In genomic region chr9:31719262-31719661, GRCh38 we compare ENCODE assay signal across 23 cellular contexts.
"Had no signal": no experiment of that assay in that cellular context is flagged by ENCODE, and none has a peak within 500 bp of the region (broad histone marks: within the 10 kb centered on the region; RNA-seq: fewer than 3 reads in every experiment).

No MANE protein-coding gene starts in this region.

- H3K4me1 Mint-ChIP-seq: immature natural killer cell, memory B cell had no signal

- H3K9me3 ChIP-seq: esophagus squamous epithelium, gastroesophageal sphincter, heart left ventricle, left lung, lower lobe of right lung had no signal

- H2AFZ ChIP-seq: hepatocyte had no signal

- H3K27ac Mint-ChIP-seq: immature natural killer cell, memory B cell had no signal

- H3K4me1 ChIP-seq: esophagus squamous epithelium, gastroesophageal sphincter, heart left ventricle, left lung, lower lobe of right lung had no signal

- H3K4me2 ChIP-seq: hepatocyte had no signal

- H3K4me3 ChIP-seq: coronary artery, dorsolateral prefrontal cortex, esophagus squamous epithelium, gastroesophageal sphincter, heart left ventricle, hepatocyte, left lung, lower lobe of right lung had no signal

- H3K9me3 Mint-ChIP-seq: memory B cell had no signal

- H3K27ac ChIP-seq: coronary artery, dorsolateral prefrontal cortex, epithelial cell of prostate, esophagus squamous epithelium, gastroesophageal sphincter, heart left ventricle, hepatocyte, left lung, lower lobe of right lung had no signal

- DNase-seq: dermis blood vessel endothelial cell; dorsolateral prefrontal cortex; effector CD4-positive, alpha-beta T cell; effector memory CD4-positive, alpha-beta T cell; erythroblast; esophagus squamous epithelium; foreskin fibroblast; heart left ventricle; hypothalamus; immature natural killer cell; islet precursor cell; left cardiac atrium; left lung; left ventricle myocardium superior; lower lobe of right lung; mesendoderm; midbrain had no signal

- ATAC-seq: esophagus mucosa, gastroesophageal sphincter, heart left ventricle, left cardiac atrium, left lung, left ventricle myocardium superior, lower lobe of right lung had no signal

- H3K27me3 ChIP-seq: dorsolateral prefrontal cortex, esophagus squamous epithelium, gastroesophageal sphincter, heart left ventricle, hepatocyte, left lung had no signal

- H3K36me3 Mint-ChIP-seq: immature natural killer cell, memory B cell had no signal

- H3K36me3 ChIP-seq: esophagus squamous epithelium, gastroesophageal sphincter, heart left ventricle, left lung, lower lobe of right lung had no signal

- H3K79me2 ChIP-seq: hepatocyte had no signal

- H3K27me3 Mint-ChIP-seq: memory B cell had no signal

- H3K4me3 Mint-ChIP-seq: immature natural killer cell, memory B cell had no signal
